In the genomic region with DNA sequence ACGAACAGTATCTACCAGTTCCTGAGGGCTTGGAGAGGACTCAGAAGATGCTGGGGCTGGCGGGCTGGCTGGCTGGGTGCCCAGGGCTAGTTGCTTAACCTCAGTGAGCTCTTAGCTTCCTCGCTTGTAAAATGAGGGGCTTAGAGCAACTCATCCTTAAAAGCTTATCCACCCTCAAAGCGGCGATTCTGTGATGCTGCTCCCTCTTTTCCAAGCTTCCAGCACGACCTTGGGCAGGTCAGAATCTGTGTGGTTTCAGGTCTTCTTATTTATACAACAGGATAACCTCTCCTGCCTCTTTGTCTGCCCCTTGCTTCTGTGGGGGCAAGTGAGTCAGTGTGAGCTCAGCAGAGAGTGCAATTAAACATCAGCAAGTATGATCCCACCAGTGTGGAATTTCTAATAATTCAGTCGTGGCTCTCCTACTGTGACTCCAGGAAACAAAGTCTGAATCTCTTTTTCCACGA, we compare ENCODE assay signal across 1 cellular context.
TF ChIP-seq lines count a peak whose summit lies in the region.

No MANE protein-coding gene starts in this region.

TF ChIP-seq in WTC11, 78 proteins besides CTCF, POLR2A, EP300 and RAD21 (continued from another document):
- TF ChIP-seq, protein P1, sequence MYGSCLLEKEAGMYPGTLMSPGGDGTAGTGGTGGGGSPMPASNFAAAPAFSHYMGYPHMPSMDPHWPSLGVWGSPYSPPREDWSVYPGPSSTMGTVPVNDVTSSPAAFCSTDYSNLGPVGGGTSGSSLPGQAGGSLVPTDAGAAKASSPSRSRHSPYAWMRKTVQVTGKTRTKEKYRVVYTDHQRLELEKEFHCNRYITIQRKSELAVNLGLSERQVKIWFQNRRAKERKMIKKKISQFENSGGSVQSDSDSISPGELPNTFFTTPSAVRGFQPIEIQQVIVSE (CRISPR knock-in tag; IDR thresholded peaks at IDR 0.05; ENCODE audit: borderline replicate concordance) = no peak
- TF ChIP-seq RORB (CRISPR knock-in tag; IDR thresholded peaks at IDR 0.05) (no peak), EMX1 (CRISPR knock-in tag; IDR thresholded peaks at IDR 0.05) (no peak), RELA (CRISPR knock-in tag; IDR thresholded peaks at IDR 0.05; ENCODE audit: borderline replicate concordance) (no peak), GRHL2 (CRISPR knock-in tag; IDR thresholded peaks at IDR 0.05; ENCODE audit: insufficient replicate concordance, severe bottlenecking) (no peak), ZNF281 (CRISPR knock-in tag; IDR thresholded peaks at IDR 0.05) (no peak), SOX15 (CRISPR knock-in tag; IDR thresholded peaks at IDR 0.05) (no peak)
